19 cellular contexts compared by ENCODE assay signal in genomic region chr3:24052446-24052845, GRCh38.
DNase-seq lines count a peak whose midpoint lies in the region; ATAC-seq and TF ChIP-seq lines count a peak whose summit lies in the region.
"Had no signal": no experiment of that assay in that cellular context is flagged by ENCODE, and none has a peak within 500 bp of the region (broad histone marks: within the 10 kb centered on the region; RNA-seq: fewer than 3 reads in every experiment).

No MANE protein-coding gene starts in this region.

- no peaks in the 10 kb centered on the region for H3K36me3 ChIP-seq in GM23248 (ENCODE audit: low read depth)
- H3K36me3 ChIP-seq: BE2C; BLaER1 treated with 17β-estradiol and CSF1 and Interleukin-3, amounts not matched to agents 10 nM and 100 nM had no signal

- no peak for TF ChIP-seq CTCF in mesothelial cell of epicardium (IDR thresholded peaks at IDR 0.05; ENCODE audit: unreplicated experiment)

- H3F3A ChIP-seq in GM23248 (ENCODE audit: insufficient read depth), result peaks cover 14% of the 10 kb centered on the region

- H2AFZ ChIP-seq in GM23248, result no peak overlapping the region
- H2AFZ ChIP-seq: GM23338 had no signal

- in situ Hi-C loops in GM23248 (cut with MboI), result no loop called here

- no peaks in the 10 kb centered on the region for H3K36me3 Mint-ChIP-seq in mesothelial cell of epicardium
- H3K36me3 Mint-ChIP-seq: CD14-positive monocyte; CD8-positive, alpha-beta memory T cell had no signal

- no peaks in the 10 kb centered on the region for H3K9me2 ChIP-seq in GM23248 (ENCODE audit: insufficient read depth)

- H3K27ac ChIP-seq in GM23248, result no peak overlapping the region
- H3K27ac ChIP-seq: BLaER1 treated with 17β-estradiol and CSF1 and Interleukin-3, amounts not matched to agents 10 nM and 100 nM had no signal

- peak; percentile 29 for DNase-seq in GM23248
- peak; percentile 19 for DNase-seq in epidermal melanocyte (ENCODE audit: insufficient read length, low spot score)
- DNase-seq in fibroblast of the conjunctiva (ENCODE audit: low read depth), result peak; percentile 43
- DNase-seq in mesothelial cell of epicardium (ENCODE audit: low spot score in 2 of 2, unreplicated experiment in 2 of 2), result no peak
- DNase-seq: AML-193; BE2C; Calu3; CD4-positive, alpha-beta T cell; CD8-positive, alpha-beta memory T cell; DMS53; DMS79 treated with DMSO at 0.1 percent for 48 hours; GF-D8; H9 had no signal

- H3K4me3 ChIP-seq in GM23248, result no peak overlapping the region
- H3K4me3 ChIP-seq: BLaER1 treated with 17β-estradiol and CSF1 and Interleukin-3, amounts not matched to agents 10 nM and 100 nM; GM23338 had no signal

- no peak overlapping the region for H3K27ac Mint-ChIP-seq in mesothelial cell of epicardium
- H3K27ac Mint-ChIP-seq: CD14-positive monocyte; CD4-positive, alpha-beta T cell; CD8-positive, alpha-beta memory T cell; GM23338; H9 had no signal

- no peaks in the 10 kb centered on the region for H3K27me3 Mint-ChIP-seq in mesothelial cell of epicardium (ENCODE audit: low read depth)

- no peak overlapping the region for H3K4me3 Mint-ChIP-seq in mesothelial cell of epicardium
- H3K4me3 Mint-ChIP-seq: CD14-positive monocyte; CD4-positive, alpha-beta T cell; CD8-positive, alpha-beta memory T cell; GM23338; H9 had no signal

- H3K27me3 ChIP-seq in GM23248 (replicated peaks; ENCODE audit: insufficient read depth), result no peaks in the 10 kb centered on the region
- H3K27me3 ChIP-seq: BE2C; BLaER1 treated with 17β-estradiol and CSF1 and Interleukin-3, amounts not matched to agents 10 nM and 100 nM had no signal

- H3K9me3 ChIP-seq in GM23248 (ENCODE audit: low read depth), result no peaks in the 10 kb centered on the region
- H3K9me3 ChIP-seq: BE2C; BLaER1 treated with 17β-estradiol and CSF1 and Interleukin-3, amounts not matched to agents 10 nM and 100 nM had no signal

- H3K9me3 Mint-ChIP-seq in mesothelial cell of epicardium, result no peaks in the 10 kb centered on the region
- H3K9me3 Mint-ChIP-seq: CD4-positive, alpha-beta T cell; GM23338; H9 had no signal

- H3K79me2 ChIP-seq in GM23248 (ENCODE audit: insufficient read depth), result no peaks in the 10 kb centered on the region

- H3K4me1 Mint-ChIP-seq in mesothelial cell of epicardium, result peaks cover 5% of the 10 kb centered on the region
- H3K4me1 Mint-ChIP-seq: CD8-positive, alpha-beta memory T cell; GM23338; H9 had no signal

- no peaks in the 10 kb centered on the region for H4K20me1 ChIP-seq in GM23248 (ENCODE audit: insufficient read depth)
- H4K20me1 ChIP-seq: BLaER1 treated with 17β-estradiol and CSF1 and Interleukin-3, amounts not matched to agents 10 nM and 100 nM had no signal

- H3K4me1 ChIP-seq in GM23248 (ENCODE audit: insufficient read depth), result peaks cover 14% of the 10 kb centered on the region
- H3K4me1 ChIP-seq: BE2C had no signal

- ATAC-seq in HG03097 (IDR thresholded peaks at IDR 0.05; ENCODE audit: low FRiP score, unreplicated experiment), result no peak
- no peak for ATAC-seq in GM19324 (IDR thresholded peaks at IDR 0.05; ENCODE audit: low FRiP score, unreplicated experiment)
- ATAC-seq: GM23338, HCT116 had no signal

- H3K4me2 ChIP-seq in GM23248 (ENCODE audit: unreplicated experiment), result no peak overlapping the region
- H3K4me2 ChIP-seq: BLaER1 treated with 17β-estradiol and CSF1 and Interleukin-3, amounts not matched to agents 10 nM and 100 nM; GM23338 had no signal

- H3K9ac ChIP-seq in GM23248, result no peak overlapping the region
- H3K9ac ChIP-seq: BLaER1 treated with 17β-estradiol and CSF1 and Interleukin-3, amounts not matched to agents 10 nM and 100 nM had no signal

Comparison
In these comparisons a context has a peak if more than half of its experiments do, and no peak if none do; other contexts are left out.
1. DNase-seq: peak in GM23248 (single experiment), epidermal melanocyte (single experiment) and fibroblast of the conjunctiva (single experiment); none in mesothelial cell of epicardium (0 of 2).